Comparison of ENCODE assay signal across 9 cellular contexts in the genomic region with DNA sequence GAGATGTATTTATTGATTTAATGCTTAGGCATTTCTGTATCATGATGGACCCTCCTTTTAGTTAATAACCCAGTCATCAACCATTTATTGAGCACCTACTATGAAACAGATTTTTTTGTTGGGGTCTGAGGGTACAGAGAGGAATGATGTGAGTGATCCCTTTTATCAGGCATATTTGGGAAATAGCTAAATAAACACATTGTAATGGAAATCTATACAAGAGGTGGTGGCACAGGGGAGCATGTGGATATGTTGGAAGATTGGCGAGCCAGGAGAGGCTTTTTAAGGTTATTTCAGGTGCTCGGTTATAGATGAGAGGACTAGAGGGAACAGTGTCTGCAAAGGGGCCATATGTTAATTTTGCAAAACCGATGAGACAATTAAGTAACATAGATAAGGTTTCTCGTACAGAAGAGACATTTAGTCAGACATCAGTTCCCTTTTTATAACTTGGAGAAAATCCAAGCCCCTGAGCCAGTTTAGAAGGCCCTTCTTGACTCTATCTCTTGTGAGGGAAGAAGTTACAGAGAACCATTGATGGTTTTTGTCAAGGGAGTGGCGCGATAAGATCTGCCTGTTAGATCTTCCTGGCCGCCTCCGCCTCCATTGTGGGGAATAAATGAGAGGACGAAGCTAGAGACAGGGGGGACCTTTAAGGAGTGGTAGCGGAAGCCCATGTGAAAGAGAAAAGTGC. TPM values are rescaled to one million over a fixed set of nuclear protein-coding genes. Genes with fewer than 3 reads are reported as not detected.
DNase-seq lines count a peak whose midpoint lies in the region; ATAC-seq and TF ChIP-seq lines count a peak whose summit lies in the region.
"Had no signal": no experiment of that assay in that cellular context is flagged by ENCODE, and none has a peak within 500 bp of the region (broad histone marks: within the 10 kb centered on the region; RNA-seq: fewer than 3 reads in every experiment).

No MANE protein-coding gene starts in this region.

- no peaks in the 10 kb centered on the region for H3K9me3 Mint-ChIP-seq in activated naive CD4-positive, alpha-beta T cell treated with anti-CD3 and anti-CD28 coated beads, Interleukin-2, amount 50 U/mL, for 72 hours
- H3K9me3 Mint-ChIP-seq in naive B cell = no peaks in the 10 kb centered on the region

- TF ChIP-seq CTCF in LNCaP clone FGC (IDR thresholded peaks at IDR 0.05; ENCODE audit: control insufficient read depth, extremely low read depth, insufficient read depth) = no peak

- H3K27me3 Mint-ChIP-seq in naive B cell = no peaks in the 10 kb centered on the region

- peaks cover 31 to 49% (median 46%) of the 10 kb centered on the region in 3 donors for H3K4me1 Mint-ChIP-seq in naive B cell

- no peak for ATAC-seq in activated naive CD4-positive, alpha-beta T cell treated with anti-CD3 and anti-CD28 coated beads, Interleukin-2, amount 50 U/mL, for 72 hours
- ATAC-seq in naive B cell (ENCODE audit: low read depth in 2 of 2) (no peak), esophagus mucosa (no peak), GM21786 (IDR thresholded peaks at IDR 0.05; ENCODE audit: unreplicated experiment) (no peak)
- ATAC-seq: left lobe of liver had no signal

- DNase-seq in COLO829 (ENCODE audit: low spot score) = peak; percentile 81
- DNase-seq in LNCaP clone FGC (ENCODE audit: low read depth) = no peak
- DNase-seq in activated naive CD4-positive, alpha-beta T cell treated with anti-CD3 and anti-CD28 coated beads, Interleukin-2, amount 50 U/mL, for 72 hours (ENCODE audit: low spot score in 2 of 2) = no peak
- no peak for DNase-seq in naive B cell
- DNase-seq in NCI-H446 treated with DMSO at 0.1 percent for 48 hours (lab: John Stamatoyannopoulos, UW) = no peak
- no peak for DNase-seq in NCI-H1105 treated with DMSO at 0.1 percent for 48 hours (lab: John Stamatoyannopoulos, UW)

- H3K36me3 Mint-ChIP-seq in activated naive CD4-positive, alpha-beta T cell treated with anti-CD3 and anti-CD28 coated beads, Interleukin-2, amount 50 U/mL, for 72 hours = peaks cover 12 to 20% of the 10 kb centered on the region in 2 donors
- H3K36me3 Mint-ChIP-seq in naive B cell = no peaks in the 10 kb centered on the region

- peak overlapping the region; percentile 87 to 92 for H3K27ac Mint-ChIP-seq in activated naive CD4-positive, alpha-beta T cell treated with anti-CD3 and anti-CD28 coated beads, Interleukin-2, amount 50 U/mL, for 72 hours
- peak overlapping the region in 3 of 6 donors; percentile 32 to 94 (median 43) for H3K27ac Mint-ChIP-seq in naive B cell

- H3K4me3 ChIP-seq in LNCaP clone FGC (ENCODE audit: low read depth, low read length) = peak overlapping the region; percentile 96

- peak overlapping the region in 6 of 8 donors; percentile 44 to 92 (median 90) for H3K4me3 Mint-ChIP-seq in naive B cell

RNA-seq across cellular contexts. Expression of a gene that starts 2.0 kb away (rescaled TPM):
- 10 to 100 TPM; 60.1 to 90.7 TPM for total RNA-seq in activated naive CD4-positive, alpha-beta T cell treated with anti-CD3 and anti-CD28 coated beads, Interleukin-2, amount 50 U/mL, for 72 hours
- polyA plus RNA-seq in naive B cell (ENCODE audit: low read depth in 6 of 6) = 100 to 1,000 TPM; 103 to 162 (median 125) TPM
- total RNA-seq in esophagus mucosa = 98.6 TPM
